Comparison of ENCODE assay signal across 8 cellular contexts in genomic region chrX:53685711-53686110, GRCh38. TPM values are rescaled to one million over a fixed set of nuclear protein-coding genes. Genes with fewer than 3 reads are reported as not detected.
DNase-seq lines count a peak whose midpoint lies in the region; ATAC-seq and TF ChIP-seq lines count a peak whose summit lies in the region.

No MANE protein-coding gene starts in this region.

- intact Hi-C loops in Panc1 (cut with micrococcal nuclease; ENCODE audit: unreplicated experiment) = loop anchor here (10.0 kb wide), 1 partner anchor 149 kb away; no protein-coding TSS in a partner anchor

- ATAC-seq in Panc1 = no peak
- no peak for ATAC-seq in GM19455 (IDR thresholded peaks at IDR 0.05; ENCODE audit: unreplicated experiment)
- ATAC-seq in HG03045 (IDR thresholded peaks at IDR 0.05; ENCODE audit: unreplicated experiment) = no peak

- no peaks in the 10 kb centered on the region for H3K9me3 ChIP-seq in Panc1 (ENCODE audit: control insufficient read depth, insufficient read depth, low read depth, low read length)

- BruUV-seq in Panc1 (replicated peaks; lab: Mats Ljungman, UMichigan) = no TSS peak

- no peak for TF ChIP-seq CTCF in Panc1 (IDR thresholded peaks at IDR 0.05)
- no peak for TF ChIP-seq CTCF in epithelial cell of esophagus (IDR thresholded peaks at IDR 0.05; ENCODE audit: insufficient read depth, low read depth, low read length, missing control alignments)

- no peaks in the 10 kb centered on the region for H3K27me3 ChIP-seq in Panc1 (ENCODE audit: control insufficient read depth, insufficient read depth, low read length)

- peaks cover 3% of the 10 kb centered on the region for H3K36me3 ChIP-seq in Panc1 (ENCODE audit: control insufficient read depth, insufficient read depth, low read length)

- H3K4me1 ChIP-seq in Panc1 (ENCODE audit: control insufficient read depth, insufficient read depth, low read length) = peaks cover 5% of the 10 kb centered on the region

- POLR2A ChIA-PET in Panc1 (lab: Charles Lee) = interaction anchor here (0.7 kb wide), 1 partner anchor 426 kb away, joined by 3 read pairs; no protein-coding TSS in a partner anchor

- CTCF ChIA-PET in Panc1 (lab: Charles Lee) = interaction anchor here (0.7 to 1.1 kb wide), 2 partner anchors 147 to 210 kb away, joined by 3 to 4 read pairs; no protein-coding TSS in a partner anchor

- H3K4me3 ChIP-seq in Panc1 (ENCODE audit: low read depth in 2 of 2, low read length in 2 of 2) = peak overlapping the region; percentile 74 to 83
- H3K4me3 ChIP-seq in epithelial cell of esophagus (ENCODE audit: low read length) = peak overlapping the region; percentile 65

- in situ Hi-C loops in Panc1 (cut with HindIII; ENCODE audit: low pct_unique_long_range_greater_than_20kb, low sequenced_read_pairs) = no loop called here

- DNase-seq in NCI-H146 (lab: John Stamatoyannopoulos, UW) (peak; percentile 19), NCI-H146 treated with DMSO at 0.1 percent for 48 hours (lab: John Stamatoyannopoulos, UW; ENCODE audit: unreplicated experiment) (no peak), Panc1 (ENCODE audit: low read depth, low spot score) (no peak), epithelial cell of esophagus (ENCODE audit: low read depth) (peak; percentile 19), pons (ENCODE audit: low spot score) (peak; percentile 5), activated gamma-delta T cell (lab: John Stamatoyannopoulos, UW) (no peak)

- peak overlapping the region; percentile 96 for H3K27ac ChIP-seq in Panc1 (ENCODE audit: low read length)

RNA-seq across cellular contexts. Expression of gene HUWE1, which starts 0.8 kb away (rescaled TPM):
- 231 TPM for total RNA-seq in Panc1 (2021; ENCODE audit: unreplicated experiment)
- polyA plus RNA-seq in Panc1 (2012; ENCODE audit: insufficient read length) = 141 TPM

Comparison
In these comparisons a context has a peak if more than half of its experiments do, and no peak if none do; other contexts are left out.
1. DNase-seq: peak in NCI-H146 (single experiment), epithelial cell of esophagus (single experiment) and pons (single experiment); none in NCI-H146 treated with DMSO at 0.1 percent for 48 hours (single experiment), Panc1 (single experiment) and activated gamma-delta T cell (single experiment).